12 cellular contexts compared by ENCODE assay signal in the genomic region with DNA sequence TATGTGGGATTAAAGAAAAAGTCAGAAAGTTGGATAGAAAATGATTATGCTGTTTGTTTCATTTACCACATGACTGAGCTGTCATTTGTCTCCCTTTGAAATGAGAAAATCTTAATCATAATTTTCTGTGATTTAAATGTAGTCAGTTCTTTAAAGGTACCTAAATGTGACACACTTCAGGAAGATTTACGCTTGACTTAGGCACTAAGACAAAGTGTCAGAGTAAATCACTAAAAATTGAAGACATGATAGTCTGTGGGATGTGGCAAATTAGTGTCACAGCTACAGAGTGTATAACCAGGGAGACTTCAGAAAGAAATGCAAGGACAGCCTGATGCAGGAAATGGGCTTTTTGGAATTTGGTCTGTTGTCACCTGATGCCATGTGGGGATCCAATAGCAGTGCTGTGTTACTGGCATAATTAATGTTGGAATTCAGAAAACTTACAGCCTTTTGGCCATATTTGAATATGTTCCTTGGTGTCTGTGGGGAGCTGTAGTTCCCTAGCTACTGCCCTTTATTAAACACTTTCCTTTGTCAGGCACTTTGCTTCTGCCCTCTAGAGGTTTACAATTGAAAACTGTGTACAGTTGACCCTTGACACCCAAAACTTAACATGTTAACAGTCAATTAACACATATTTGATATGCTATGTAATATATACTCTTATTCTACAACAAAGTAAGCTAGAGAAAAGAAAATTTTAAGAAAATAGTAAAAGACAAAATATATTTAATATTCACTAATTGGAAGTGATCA.
DNase-seq lines count a peak whose midpoint lies in the region; ATAC-seq, FAIRE-seq and TF ChIP-seq lines count a peak whose summit lies in the region.
"Had no signal": no experiment of that assay in that cellular context is flagged by ENCODE, and none has a peak within 500 bp of the region (broad histone marks: within the 10 kb centered on the region; RNA-seq: fewer than 3 reads in every experiment).

No MANE protein-coding gene starts in this region.

- no peaks in the 10 kb centered on the region for H3K27me3 ChIP-seq in brain microvascular endothelial cell (replicated peaks)
- no peaks in the 10 kb centered on the region for H3K27me3 ChIP-seq in small intestine (ENCODE audit: control insufficient read depth in 2 of 2, insufficient read depth in 2 of 2, low read length in 2 of 2)
- H3K27me3 ChIP-seq: adrenal gland, gastrocnemius medialis had no signal

- WGBS in small intestine, 3 donors: 96 to 100% (median 100%) methylated on average over 1 of the region's 1 CpG

- no peak for ATAC-seq in HG02852 (IDR thresholded peaks at IDR 0.05; ENCODE audit: unreplicated experiment)
- ATAC-seq: gastrocnemius medialis had no signal

- in situ Hi-C loops in brain microvascular endothelial cell (cut with HindIII; ENCODE audit: low pct_ligation_motif_present, low sequenced_read_pairs): no loop called here

- H3K36me3 ChIP-seq in brain microvascular endothelial cell (replicated peaks) (peaks cover 2% of the 10 kb centered on the region), small intestine (ENCODE audit: control insufficient read depth in 2 of 2, insufficient read depth in 2 of 2, low read length in 2 of 2) (peaks cover 0 to 3% of the 10 kb centered on the region in 2 donors)

- H3K4me3 ChIP-seq in brain microvascular endothelial cell (ENCODE audit: low read depth, low read length): no peak overlapping the region
- no peak overlapping the region for H3K4me3 ChIP-seq in small intestine (ENCODE audit: low read depth in 1 of 2, low read length in 2 of 2)
- H3K4me3 ChIP-seq: adrenal gland, gastrocnemius medialis had no signal

- H3K9me3 ChIP-seq in small intestine (ENCODE audit: control insufficient read depth, low read depth): no peaks in the 10 kb centered on the region
- H3K9me3 ChIP-seq: adrenal gland, gastrocnemius medialis had no signal

- H3K27ac ChIP-seq in brain microvascular endothelial cell: no peak overlapping the region
- no peak overlapping the region for H3K27ac ChIP-seq in small intestine (ENCODE audit: low read depth in 1 of 2, low read length in 1 of 2)
- H3K27ac ChIP-seq: adrenal gland, gastrocnemius medialis, VCaP had no signal

- no peak for FAIRE-seq in small intestine (lab: Jason Lieb, UNC)

- peak; percentile 6 for DNase-seq in SIG-M5 treated with dmso at 0.1 percent for 504 hours (lab: John Stamatoyannopoulos, UW; ENCODE audit: unreplicated experiment)
- DNase-seq in SIG-M5 (lab: John Stamatoyannopoulos, UW): no peak
- DNase-seq in HT-29 (ENCODE audit: low spot score): peak; percentile 11
- DNase-seq in brain microvascular endothelial cell: no peak
- peak; percentile 16 for DNase-seq in small intestine
- DNase-seq in NCI-H1694 (lab: John Stamatoyannopoulos, UW): no peak
- DNase-seq in NCI-H2029 (lab: John Stamatoyannopoulos, UW): no peak
- DNase-seq: adrenal gland, gastrocnemius medialis, NCI-H2171 treated with DMSO at 0.1 percent for 48 hours had no signal

- peak; percentile 16 for TF ChIP-seq CTCF in brain microvascular endothelial cell (IDR thresholded peaks at IDR 0.05; ENCODE audit: low read depth, low read length, missing control alignments)

- H3K4me1 ChIP-seq in small intestine (ENCODE audit: control insufficient read depth in 2 of 2, insufficient read depth in 1 of 2, low read depth in 1 of 2, low read length in 1 of 2): no peaks in the 10 kb centered on the region
- H3K4me1 ChIP-seq: adrenal gland, gastrocnemius medialis had no signal

Comparison
In these comparisons a context has a peak if more than half of its experiments do, and no peak if none do; other contexts are left out.
1. DNase-seq: peak in SIG-M5 treated with dmso at 0.1 percent for 504 hours (single experiment), HT-29 (single experiment) and small intestine (single experiment); none in SIG-M5 (single experiment), brain microvascular endothelial cell (single experiment), NCI-H1694 (single experiment) and NCI-H2029 (single experiment).